Comparison of ENCODE assay signal across 9 cellular contexts in genomic region chr3:40719660-40720287, GRCh38.
DNase-seq lines count a peak whose midpoint lies in the region; ATAC-seq, FAIRE-seq and TF ChIP-seq lines count a peak whose summit lies in the region.
"Had no signal": no experiment of that assay in that cellular context is flagged by ENCODE, and none has a peak within 500 bp of the region (broad histone marks: within the 10 kb centered on the region; RNA-seq: fewer than 3 reads in every experiment).

No MANE protein-coding gene starts in this region.

- H3K4me3 Mint-ChIP-seq in activated T-helper 2 cell treated with anti-CD3 and anti-CD28 coated beads, Interferon-gamma antibody, Interleukin-2, Interleukin-4, amounts not matched to agents 10 μg/mL and 5 μg/mL and 100 μg/mL, durations not matched to agents 14 hours and 24 hours and 36 hours (ENCODE audit: low read depth) = no peak overlapping the region
- H3K4me3 Mint-ChIP-seq: CD8-positive, alpha-beta T cell had no signal

- DNase-seq in Jurkat, Clone E6-1 (ENCODE audit: low read depth, low spot score) = peak; percentile 15
- DNase-seq in cerebellar nuclear complex (lab: John Stamatoyannopoulos, UW) = no peak
- DNase-seq in activated T-helper 2 cell treated with anti-CD3 and anti-CD28 coated beads, Interferon-gamma antibody, Interleukin-2, Interleukin-4, amounts not matched to agents 10 μg/mL and 5 μg/mL and 100 μg/mL, durations not matched to agents 14 hours and 24 hours and 36 hours (ENCODE audit: low spot score) = no peak
- DNase-seq in sciatic nerve (ENCODE audit: low spot score) = no peak
- DNase-seq: CD8-positive, alpha-beta T cell had no signal

- H3K27ac ChIP-seq in 22Rv1 = no peak overlapping the region
- no peak overlapping the region for H3K27ac ChIP-seq in VCaP

- peak; percentile 89 for FAIRE-seq in islet of Langerhans (lab: Jason Lieb, UNC)

- no peak for ATAC-seq in sciatic nerve
- ATAC-seq in GM21447 (IDR thresholded peaks at IDR 0.05; ENCODE audit: unreplicated experiment) = no peak
- ATAC-seq: CD8-positive, alpha-beta T cell had no signal

- no peaks in the 10 kb centered on the region for H3K36me3 Mint-ChIP-seq in activated T-helper 2 cell treated with anti-CD3 and anti-CD28 coated beads, Interferon-gamma antibody, Interleukin-2, Interleukin-4, amounts not matched to agents 10 μg/mL and 5 μg/mL and 100 μg/mL, durations not matched to agents 14 hours and 24 hours and 36 hours (ENCODE audit: low read depth)
- H3K36me3 Mint-ChIP-seq: CD8-positive, alpha-beta T cell had no signal

- H3K27ac Mint-ChIP-seq in activated T-helper 2 cell treated with anti-CD3 and anti-CD28 coated beads, Interferon-gamma antibody, Interleukin-2, Interleukin-4, amounts not matched to agents 10 μg/mL and 5 μg/mL and 100 μg/mL, durations not matched to agents 14 hours and 24 hours and 36 hours = no peak overlapping the region
- H3K27ac Mint-ChIP-seq: CD8-positive, alpha-beta T cell had no signal

- intact Hi-C loops in activated T-helper 2 cell treated with anti-CD3 and anti-CD28 coated beads, Interferon-gamma antibody, Interleukin-2, Interleukin-4, amounts not matched to agents 10 μg/mL and 5 μg/mL and 100 μg/mL, durations not matched to agents 14 hours and 24 hours and 36 hours (cut with micrococcal nuclease) = no loop called here
- intact Hi-C loops in sciatic nerve (cut with DNase I) = no loop called here

- TF ChIP-seq CTCF in 22Rv1 (IDR thresholded peaks at IDR 0.05) (peak; percentile 52), VCaP (conservative IDR thresholded peaks at IDR 0.05) (peak; percentile 83)

- H3K4me3 ChIP-seq in Jurkat, Clone E6-1 (ENCODE audit: low read length) = no peak overlapping the region

- H3K9me3 Mint-ChIP-seq in activated T-helper 2 cell treated with anti-CD3 and anti-CD28 coated beads, Interferon-gamma antibody, Interleukin-2, Interleukin-4, amounts not matched to agents 10 μg/mL and 5 μg/mL and 100 μg/mL, durations not matched to agents 14 hours and 24 hours and 36 hours = no peaks in the 10 kb centered on the region
- H3K9me3 Mint-ChIP-seq: CD8-positive, alpha-beta T cell had no signal

- H3K27me3 Mint-ChIP-seq in activated T-helper 2 cell treated with anti-CD3 and anti-CD28 coated beads, Interferon-gamma antibody, Interleukin-2, Interleukin-4, amounts not matched to agents 10 μg/mL and 5 μg/mL and 100 μg/mL, durations not matched to agents 14 hours and 24 hours and 36 hours (ENCODE audit: low read depth) = peaks cover 15% of the 10 kb centered on the region

- no peaks in the 10 kb centered on the region for H3K4me1 Mint-ChIP-seq in activated T-helper 2 cell treated with anti-CD3 and anti-CD28 coated beads, Interferon-gamma antibody, Interleukin-2, Interleukin-4, amounts not matched to agents 10 μg/mL and 5 μg/mL and 100 μg/mL, durations not matched to agents 14 hours and 24 hours and 36 hours (ENCODE audit: low read depth)
